In genomic region chr5:14364096-14364495, GRCh38 we compare ENCODE assay signal across 14 cellular contexts.
DNase-seq lines count a peak whose midpoint lies in the region; ATAC-seq, FAIRE-seq and TF ChIP-seq lines count a peak whose summit lies in the region.
"Had no signal": no experiment of that assay in that cellular context is flagged by ENCODE, and none has a peak within 500 bp of the region (broad histone marks: within the 10 kb centered on the region; RNA-seq: fewer than 3 reads in every experiment).

No MANE protein-coding gene starts in this region.

- no peak overlapping the region for H3K27ac ChIP-seq in A549
- H3K27ac ChIP-seq: C4-2B, Peyer's patch, vagina had no signal

- CTCF ChIA-PET in A549 (lab: Yijun Ruan, JAX), result interaction anchor here (0.6 to 5.2 kb wide), 23 partner anchors 8 to 393 kb away, joined by 3 to 42 read pairs (median 6); no protein-coding TSS in a partner anchor

- H3K4me1 ChIP-seq in A549, result no peaks in the 10 kb centered on the region
- H3K4me1 ChIP-seq in BE2C, result peaks cover 28% of the 10 kb centered on the region
- H3K4me1 ChIP-seq: Peyer's patch, vagina had no signal

- FAIRE-seq in A549 (lab: Jason Lieb, UNC), result no peak
- FAIRE-seq: GM12891 had no signal

- peaks cover 61% of the 10 kb centered on the region for H3K36me3 ChIP-seq in BE2C

- no peak for DNase-seq in A549 (ENCODE audit: low read depth in 1 of 2, low spot score in 1 of 2)
- DNase-seq in ELR (ENCODE audit: low read depth), result peak; percentile 22
- peak; percentile 7 for DNase-seq in NCI-H460 (ENCODE audit: extremely low read depth, low read depth)
- peak; percentile 25 for DNase-seq in central memory CD4-positive, alpha-beta T cell
- no peak for DNase-seq in NCI-H128 (lab: John Stamatoyannopoulos, UW; ENCODE audit: unreplicated experiment)
- DNase-seq in iPS-NIHi7 (ENCODE audit: extremely low spot score), result no peak
- no peak for DNase-seq in BE2C
- DNase-seq: activated CD4-positive, CD25-positive, alpha-beta regulatory T cell; NCI-H1436 treated with DMSO at 0.1 percent for 48 hours had no signal

- H3K27me3 ChIP-seq in BE2C, result no peaks in the 10 kb centered on the region
- H3K27me3 ChIP-seq: Peyer's patch, vagina had no signal

- WGBS in A549 (ENCODE audit: missing lambda C conversion rate), result 96% methylated on average over 1 of the region's 1 CpG

- no peak overlapping the region for H3K4me3 ChIP-seq in A549
- no peak overlapping the region for H3K4me3 ChIP-seq in BE2C (ENCODE audit: low read depth, low read length)
- H3K4me3 ChIP-seq: Peyer's patch, vagina had no signal

- TF ChIP-seq CTCF in A549 (IDR thresholded peaks at IDR 0.05) (no peak), BE2C (IDR thresholded peaks at IDR 0.05; ENCODE audit: low read depth, low read length) (no peak; the same call in 1 of the 2 replicates)

- no peak for TF ChIP-seq EP300 in A549 (IDR thresholded peaks at IDR 0.05)

- POLR2A ChIA-PET in A549 (lab: Yijun Ruan, JAX), result no interaction called here

- TF ChIP-seq POLR2A in A549 (IDR thresholded peaks at IDR 0.05; ENCODE audit: low read length), result no peak

- H3K9me3 ChIP-seq in A549 (no peaks in the 10 kb centered on the region), BE2C (no peaks in the 10 kb centered on the region)
- H3K9me3 ChIP-seq: Peyer's patch, vagina had no signal

- peak; percentile 15 to 16; a peak in 2 of 5 replicates for TF ChIP-seq RAD21 in A549 (conservative IDR thresholded peaks at IDR 0.05 in 1 of 2, IDR thresholded peaks at IDR 0.05 in 1 of 2)

- H3K4me2 ChIP-seq in A549, result no peak overlapping the region

- ATAC-seq in A549 (no peak), HG03095 (IDR thresholded peaks at IDR 0.05; ENCODE audit: unreplicated experiment) (no peak)

TF ChIP-seq in A549, 52 proteins besides CTCF, POLR2A, EP300 and RAD21:
- no peak for TF ChIP-seq ZSCAN20 (CRISPR knock-in tag; IDR thresholded peaks at IDR 0.05)

Comparison
In these comparisons a context has a peak if more than half of its experiments do, and no peak if none do; other contexts are left out.
1. DNase-seq: peak in ELR (single experiment), NCI-H460 (single experiment) and central memory CD4-positive, alpha-beta T cell (single experiment); none in A549 (0 of 2), NCI-H128 (single experiment), iPS-NIHi7 (single experiment) and BE2C (single experiment).